Comparison of ENCODE assay signal across 1 cellular context in the genomic region with DNA sequence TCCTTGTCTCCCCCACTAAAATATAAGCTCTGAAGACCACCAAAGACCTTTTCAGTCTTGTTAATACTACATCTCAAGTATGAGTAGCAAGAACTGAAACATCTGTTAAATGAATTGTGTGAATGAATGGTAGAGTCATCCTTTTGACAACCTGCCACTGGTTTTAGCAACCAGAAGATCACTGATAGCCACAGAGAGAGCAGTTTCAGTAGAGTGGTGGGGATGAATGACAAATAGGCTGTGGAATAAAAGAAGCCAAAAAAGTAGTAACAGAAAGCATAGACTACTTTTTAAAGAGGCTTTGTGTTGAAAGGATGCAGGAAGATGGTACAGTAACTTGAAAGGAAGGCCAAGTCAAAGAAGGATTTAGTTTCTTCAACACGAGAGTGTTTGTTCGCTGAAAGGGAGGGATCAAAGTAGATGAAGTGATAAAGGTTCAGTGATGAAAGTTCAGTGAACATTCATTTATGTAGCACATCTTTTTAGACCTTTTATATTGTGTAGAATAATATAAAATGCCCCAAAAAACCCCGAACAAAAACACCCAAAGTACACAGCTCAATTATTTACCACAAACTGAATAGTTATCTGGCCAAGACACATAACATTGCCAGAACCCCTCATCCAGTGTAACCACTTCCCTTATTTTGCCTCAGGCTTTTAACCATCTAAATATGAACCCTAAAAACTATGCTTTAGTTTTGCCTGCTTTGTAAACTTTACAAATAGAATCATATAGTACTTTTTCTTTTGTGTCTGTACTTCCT.
TF ChIP-seq lines count a peak whose summit lies in the region.

No MANE protein-coding gene starts in this region.

TF ChIP-seq in H1, 55 proteins besides CTCF, POLR2A, EP300 and RAD21:
- TF ChIP-seq TCF12 (IDR thresholded peaks at IDR 0.05; ENCODE audit: low read depth, low read length) (no peak), RNF2 (IDR thresholded peaks at IDR 0.05; ENCODE audit: borderline replicate concordance, low read depth, low read length, missing control alignments, poor library complexity, severe bottlenecking) (no peak)
